In genomic region chr3:107545680-107546120, GRCh38 we compare ENCODE assay signal across 17 cellular contexts. TPM values are rescaled to one million over a fixed set of nuclear protein-coding genes. Genes with fewer than 3 reads are reported as not detected.
DNase-seq lines count a peak whose midpoint lies in the region; ATAC-seq and TF ChIP-seq lines count a peak whose summit lies in the region.
"Had no signal": no experiment of that assay in that cellular context is flagged by ENCODE, and none has a peak within 500 bp of the region (broad histone marks: within the 10 kb centered on the region; RNA-seq: fewer than 3 reads in every experiment).

No MANE protein-coding gene starts in this region.

- WGBS in adrenal gland, 4 donors = 22 to 60% (median 40%) methylated on average over 1 of the region's 1 CpG

- intact Hi-C loops in A673 (cut with micrococcal nuclease; ENCODE audit: unreplicated experiment) = loop anchor here (10.0 kb wide), 1 partner anchor 271 kb away; no protein-coding TSS in a partner anchor
- intact Hi-C loops in adrenal gland (cut with DNase I) = no loop called here
- intact Hi-C loops in uterus (cut with DNase I; ENCODE audit: low total_unique reads) = no loop called here

- ATAC-seq in HG03095 (IDR thresholded peaks at IDR 0.05; ENCODE audit: unreplicated experiment) = no peak

- no peak for TF ChIP-seq CTCF in A673 (conservative IDR thresholded peaks at IDR 0.05; ENCODE audit: low read depth, low read length)
- TF ChIP-seq CTCF in fibroblast of the aortic adventitia (IDR thresholded peaks at IDR 0.05; ENCODE audit: insufficient read depth, low read length) = no peak
- no peak for TF ChIP-seq CTCF in adrenal gland (IDR thresholded peaks at IDR 0.05)
- no peak for TF ChIP-seq CTCF in uterus (IDR thresholded peaks at IDR 0.05)

- H3K4me3 ChIP-seq in A673 (ENCODE audit: low read depth, low read length, poor library complexity, severe bottlenecking) = no peak overlapping the region
- H3K4me3 ChIP-seq in fibroblast of the aortic adventitia (ENCODE audit: low read depth, low read length) = no peak overlapping the region
- H3K4me3 ChIP-seq in adrenal gland = no peak overlapping the region
- no peak overlapping the region for H3K4me3 ChIP-seq in uterus
- H3K4me3 ChIP-seq: BLaER1, Peyer's patch, testis had no signal

- H3K4me1 ChIP-seq in A673 (ENCODE audit: insufficient read depth, low read length, poor library complexity, severe bottlenecking) (no peaks in the 10 kb centered on the region), adrenal gland (replicated peaks in 1 of 2) (peaks cover 4 to 10% of the 10 kb centered on the region in 2 donors), uterus (no peaks in the 10 kb centered on the region)
- H3K4me1 ChIP-seq: BLaER1, Peyer's patch, testis had no signal

- no peak for TF ChIP-seq POLR2A in adrenal gland (IDR thresholded peaks at IDR 0.05)
- no peak for TF ChIP-seq POLR2A in uterus (IDR thresholded peaks at IDR 0.05)

- BruUV-seq in A673 (replicated peaks; lab: Mats Ljungman, UMichigan) = no TSS peak

- DNase-seq in A673 (ENCODE audit: low spot score) (peak; percentile 18), Daoy (ENCODE audit: low read depth) (peak; percentile 35), RPMI7951 (ENCODE audit: low read depth) (peak; percentile 28), fibroblast of the aortic adventitia (ENCODE audit: low read depth) (peak; percentile 10), adrenal gland (no peak), uterus (no peak), HEK293T (ENCODE audit: extremely low spot score) (no peak)
- DNase-seq: activated CD4-positive, alpha-beta memory T cell treated with anti-CD3 and anti-CD28 coated beads, Interleukin-2, amount 10 ng/mL, durations not matched to agents 7 days and 5 days; foreskin melanocyte; NCI-H1436; NCI-H2171 treated with DMSO at 0.1 percent for 48 hours; Peyer's patch; stimulated activated CD4-positive, alpha-beta T cell treated with anti-CD3 and anti-CD28 coated beads, Interleukin-4, amount 100 ng/mL, for 4 hours; stimulated activated CD8-positive, alpha-beta memory T cell treated with anti-CD3 and anti-CD28 coated beads, Interleukin-4, amount 100 ng/mL, for 48 hours; testis had no signal

- H3K36me3 ChIP-seq in A673 (ENCODE audit: insufficient read depth, low read length, poor library complexity, severe bottlenecking) = no peaks in the 10 kb centered on the region
- H3K36me3 ChIP-seq in adrenal gland (replicated peaks in 1 of 2) = no peaks in the 10 kb centered on the region
- H3K36me3 ChIP-seq in uterus = no peaks in the 10 kb centered on the region
- H3K36me3 ChIP-seq: Peyer's patch had no signal

- POLR2A ChIA-PET in A673 (lab: Charles Lee; ENCODE audit: low non-redundant PET) = no interaction called here
- POLR2A ChIA-PET in HEK293T (lab: Yijun Ruan, JAX) = no interaction called here

- no peaks in the 10 kb centered on the region for H3K27me3 ChIP-seq in A673 (replicated peaks; ENCODE audit: insufficient read depth, low read depth, low read length, poor library complexity)
- no peaks in the 10 kb centered on the region for H3K27me3 ChIP-seq in adrenal gland
- H3K27me3 ChIP-seq in uterus = no peaks in the 10 kb centered on the region
- H3K27me3 ChIP-seq: BLaER1, Peyer's patch, testis had no signal

- CTCF ChIA-PET in A673 (lab: Charles Lee) = no interaction called here
- CTCF ChIA-PET in HEK293T (lab: Yijun Ruan, JAX) = no interaction called here

- no peak overlapping the region for H3K27ac ChIP-seq in A673 (ENCODE audit: low read depth, low read length, poor library complexity, severe bottlenecking)
- no peak overlapping the region for H3K27ac ChIP-seq in adrenal gland
- no peak overlapping the region for H3K27ac ChIP-seq in uterus
- H3K27ac ChIP-seq: BLaER1, Peyer's patch, testis had no signal

- H3K9me3 ChIP-seq in A673 (ENCODE audit: low read depth, low read length, poor library complexity, severe bottlenecking) (no peaks in the 10 kb centered on the region), adrenal gland (replicated peaks in 1 of 3) (no peaks in the 10 kb centered on the region), uterus (no peaks in the 10 kb centered on the region)
- H3K9me3 ChIP-seq: BLaER1, Peyer's patch, testis had no signal

TF ChIP-seq in HEK293T, 16 proteins besides CTCF, POLR2A, EP300 and RAD21:
- TF ChIP-seq HDGF (IDR thresholded peaks at IDR 0.05; ENCODE audit: borderline replicate concordance) = no peak
- no peak for TF ChIP-seq ARNT (IDR thresholded peaks at IDR 0.05)
- TF ChIP-seq ZNF384 (IDR thresholded peaks at IDR 0.05) = no peak

RNA-seq across cellular contexts. Expression of gene BBX, which starts 22.9 kb away (rescaled TPM):
- total RNA-seq in A673 (2021) (28.9 and 37.7 TPM in 2 replicates), fibroblast of the aortic adventitia (ENCODE audit: low replicate concordance) (77.8 and 81.8 TPM in 2 replicates), adrenal gland (100 to 1,000 TPM in 6 of 8 donors, 10 to 100 TPM in 2; 87.5 to 208 (median 122) TPM), uterus (100 to 1,000 TPM in 1 of 4 donors, 10 to 100 TPM in 3; 21.5 to 106 (median 63.8) TPM)
- 38.7 and 52.3 TPM in 2 replicates for total RNA-seq in Daoy (2014; rRNA removed; shearing (Covaris generic))
- 54.2 and 54.9 TPM in 2 replicates for total RNA-seq in RPMI7951 (2014; rRNA removed; shearing (Covaris generic))
- polyA plus RNA-seq in adrenal gland = 10 to 100 TPM; 12.8 to 72.1 (median 19.4) TPM

Comparison
In these comparisons a context has a peak if more than half of its experiments do, and no peak if none do; other contexts are left out.
1. DNase-seq: peak in A673 (single experiment), Daoy (single experiment), RPMI7951 (single experiment) and fibroblast of the aortic adventitia (single experiment); none in adrenal gland (0 of 7), uterus (0 of 2) and HEK293T (single experiment).